In the genomic region with DNA sequence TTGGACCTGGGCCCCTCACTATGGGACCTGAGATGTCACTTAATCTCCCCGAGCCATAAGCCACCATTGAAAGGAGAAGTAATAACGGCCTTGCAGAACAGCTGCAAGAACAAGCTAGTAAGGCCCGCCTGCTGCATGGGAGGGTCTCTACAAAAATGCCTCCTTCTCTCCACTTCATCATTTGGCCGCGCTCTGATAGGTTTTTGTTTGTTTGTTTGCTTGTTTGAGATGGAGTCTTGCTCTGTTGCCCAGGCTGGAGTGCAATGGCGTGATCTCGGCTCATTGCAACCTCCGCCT, we compare ENCODE assay signal across 10 cellular contexts.
"Had no signal": no experiment of that assay in that cellular context is flagged by ENCODE, and none has a peak within 500 bp of the region (broad histone marks: within the 10 kb centered on the region; RNA-seq: fewer than 3 reads in every experiment).

No MANE protein-coding gene starts in this region.

- H3K4me2 ChIP-seq: smooth muscle cell had no signal

- H3K9me3 ChIP-seq: left lung, tibial nerve, vagina had no signal

- H3K27me3 Mint-ChIP-seq: activated CD4-positive, alpha-beta T cell treated with anti-CD3 and anti-CD28 coated beads for 36 hours had no signal

- H3K36me3 ChIP-seq: left lung, tibial nerve, vagina had no signal

- H3K27ac ChIP-seq: coronary artery, left lung, tibial nerve, vagina, VCaP had no signal

- H3K4me3 Mint-ChIP-seq: activated CD4-positive, alpha-beta T cell treated with anti-CD3 and anti-CD28 coated beads for 36 hours; activated CD8-positive, alpha-beta T cell treated with anti-CD3 and anti-CD28 coated beads, Interleukin-2, amount 10 ng/mL, durations not matched to agents 7 days and 5 days; activated naive CD4-positive, alpha-beta T cell treated with anti-CD3 and anti-CD28 coated beads for 36 hours; activated T-helper 1 cell treated with anti-CD3 and anti-CD28 coated beads, Interleukin-12 subunit alpha, Interleukin-12 subunit beta, Interleukin-2, Interleukin-4 antibody, amounts not matched to agents 30 ng/mL and 10 ng/mL and 1 ng/mL, durations not matched to agents 14 hours and 24 hours and 36 hours had no signal

- H3K27ac Mint-ChIP-seq: activated CD4-positive, alpha-beta T cell treated with anti-CD3 and anti-CD28 coated beads for 36 hours; activated naive CD4-positive, alpha-beta T cell treated with anti-CD3 and anti-CD28 coated beads for 36 hours; activated T-helper 1 cell treated with anti-CD3 and anti-CD28 coated beads, Interleukin-12 subunit alpha, Interleukin-12 subunit beta, Interleukin-2, Interleukin-4 antibody, amounts not matched to agents 30 ng/mL and 10 ng/mL and 1 ng/mL, durations not matched to agents 14 hours and 24 hours and 36 hours had no signal

- H3K9me3 Mint-ChIP-seq: activated naive CD4-positive, alpha-beta T cell treated with anti-CD3 and anti-CD28 coated beads for 36 hours; activated T-helper 1 cell treated with anti-CD3 and anti-CD28 coated beads, Interleukin-12 subunit alpha, Interleukin-12 subunit beta, Interleukin-2, Interleukin-4 antibody, amounts not matched to agents 30 ng/mL and 10 ng/mL and 1 ng/mL, durations not matched to agents 14 hours and 24 hours and 36 hours had no signal

- H3K27me3 ChIP-seq: left lung, tibial nerve, vagina had no signal

- H3K4me3 ChIP-seq: coronary artery, left lung, smooth muscle cell, tibial nerve, vagina had no signal
